6 cellular contexts compared by ENCODE assay signal in genomic region chr2:83155826-83156225, GRCh38.
"Had no signal": no experiment of that assay in that cellular context is flagged by ENCODE, and none has a peak within 500 bp of the region (broad histone marks: within the 10 kb centered on the region; RNA-seq: fewer than 3 reads in every experiment).

No MANE protein-coding gene starts in this region.

- H3K4me2 ChIP-seq: KMS-11 had no signal

- DNase-seq: IMR-90, KBM-7, KG1 had no signal

- H3K9ac ChIP-seq: KMS-11 had no signal

- H3K27ac ChIP-seq: HL-60, KMS-11 had no signal

- FAIRE-seq: HTR-8/SVneo had no signal
